In genomic region chr10:71685554-71686202, GRCh38 we compare ENCODE assay signal across 17 cellular contexts. TPM values are rescaled to one million over a fixed set of nuclear protein-coding genes. Genes with fewer than 3 reads are reported as not detected.
"Had no signal": no experiment of that assay in that cellular context is flagged by ENCODE, and none has a peak within 500 bp of the region (broad histone marks: within the 10 kb centered on the region; RNA-seq: fewer than 3 reads in every experiment).

No MANE protein-coding gene starts in this region.

- DNase-seq: activated CD4-positive, alpha-beta T cell treated with anti-CD3 and anti-CD28 coated beads, Interleukin-2, amount 50 U/mL, for 1 hour; activated effector memory CD4-positive, alpha-beta T cell treated with Interleukin-2 at 50 U/mL for 16 hours; activated T-cell treated with anti-CD3 and anti-CD28 coated beads for 4 hours; cerebellar nuclear complex; dermis blood vessel endothelial cell; natural killer cell; stimulated activated CD4-positive, alpha-beta T cell treated with anti-CD3 and anti-CD28 coated beads, Interleukin-4, amount 100 ng/mL, for 1 hour; stimulated activated CD8-positive, alpha-beta memory T cell treated with anti-CD3 and anti-CD28 coated beads, Interleukin-4, amount 100 ng/mL, for 48 hours; stimulated activated naive CD8-positive, alpha-beta T cell treated with anti-CD3 and anti-CD28 coated beads, Interleukin-15, Interleukin-2, amounts not matched to agents 100 U/mL and 50 U/mL, for 24 hours; upper lobe of left lung had no signal

- ATAC-seq: left lobe of liver; natural killer cell; stimulated activated naive CD8-positive, alpha-beta T cell treated with anti-CD3 and anti-CD28 coated beads, Interleukin-15, Interleukin-2, amounts not matched to agents 100 U/mL and 50 U/mL, for 24 hours had no signal

- H3K27me3 Mint-ChIP-seq: activated naive CD4-positive, alpha-beta T cell treated with anti-CD3 and anti-CD28 coated beads, Interleukin-2, amount 50 U/mL, for 24 hours had no signal

- H3K4me3 Mint-ChIP-seq: activated naive CD4-positive, alpha-beta T cell treated with anti-CD3 and anti-CD28 coated beads, Interleukin-2, amount 50 U/mL, for 24 hours; memory B cell; natural killer cell had no signal

- H3K27ac ChIP-seq: suprapubic skin, upper lobe of left lung had no signal

- H3K36me3 Mint-ChIP-seq: natural killer cell had no signal

- H3K4me1 Mint-ChIP-seq: activated naive CD4-positive, alpha-beta T cell treated with anti-CD3 and anti-CD28 coated beads, Interleukin-2, amount 50 U/mL, for 24 hours had no signal

- H3K36me3 ChIP-seq: suprapubic skin, upper lobe of left lung had no signal

- H3K4me3 ChIP-seq: suprapubic skin, upper lobe of left lung had no signal

- H3K27ac Mint-ChIP-seq: activated naive CD4-positive, alpha-beta T cell treated with anti-CD3 and anti-CD28 coated beads, Interleukin-2, amount 50 U/mL, for 24 hours; memory B cell had no signal

- H3K27me3 ChIP-seq: suprapubic skin, upper lobe of left lung had no signal

- H3K9me3 ChIP-seq: suprapubic skin, upper lobe of left lung had no signal

- H3K9me3 Mint-ChIP-seq: activated naive CD4-positive, alpha-beta T cell treated with anti-CD3 and anti-CD28 coated beads, Interleukin-2, amount 50 U/mL, for 24 hours had no signal

- H3K4me1 ChIP-seq: suprapubic skin had no signal

- FAIRE-seq: TTC549 had no signal

RNA-seq across cellular contexts. Expression of gene C10orf105, which starts 33.9 kb away (rescaled TPM):
- total RNA-seq: glomerular endothelial cell, left lobe of liver, osteocyte had no signal
